Comparison of ENCODE assay signal across 8 cellular contexts in genomic region chr6:82247634-82248232, GRCh38. TPM values are rescaled to one million over a fixed set of nuclear protein-coding genes. Genes with fewer than 3 reads are reported as not detected.
A peak's percentile ranks its signal among the peaks of the same experiment; 100 is the strongest.
DNase-seq lines count a peak whose midpoint lies in the region; ATAC-seq and TF ChIP-seq lines count a peak whose summit lies in the region.

TSS of gene IBTK (minus strand) at chr6:82247744. CDS start at chr6:82240486, 7,258 bp downstream.

- no peak for TF ChIP-seq CTCF in SU-DHL-6 (IDR thresholded peaks at IDR 0.05; ENCODE audit: insufficient read depth, low read length, poor library complexity, severe bottlenecking)
- TF ChIP-seq CTCF in transverse colon (IDR thresholded peaks at IDR 0.05): no peak

- 0 out of 2 replicates have a peak, but pooled peaks cover 7% of the 10 kb centered on the region for H3K36me3 ChIP-seq in SU-DHL-6 (ENCODE audit: low read length)
- no peaks in the 10 kb centered on the region for H3K36me3 ChIP-seq in trophoblast cell (ENCODE audit: control insufficient read depth in 1 of 2, insufficient read depth in 2 of 2, low read length in 2 of 2)
- no peaks in the 10 kb centered on the region for H3K36me3 ChIP-seq in transverse colon

- peak within 1 kb of the TSS; percentile 80 for H4K91ac ChIP-seq in trophoblast cell (ENCODE audit: low read depth, low read length)

- intact Hi-C loops in Right ventricle myocardium superior (cut with DNase I): loop anchor here (10.0 kb wide), 1 partner anchor 947 kb away; the partner anchor contains the start of genes PGM3 and RWDD2A
- intact Hi-C loops in transverse colon (cut with DNase I; ENCODE audit: low total_unique reads): no loop called here

- H4K20me1 ChIP-seq in SU-DHL-6 (ENCODE audit: low read depth, low read length): no peaks in the 10 kb centered on the region

- peak within 1 kb of the TSS; percentile 57 for H2BK5ac ChIP-seq in trophoblast cell (ENCODE audit: low read depth, low read length, poor library complexity)

- no peaks in the 10 kb centered on the region for H3K9me3 Mint-ChIP-seq in activated naive CD8-positive, alpha-beta T cell treated with anti-CD3 and anti-CD28 coated beads, Interleukin-2, amount 10 ng/mL, durations not matched to agents 7 days and 5 days

- peak within 1 kb of the TSS; percentile 37 for H2BK120ac ChIP-seq in trophoblast cell (ENCODE audit: insufficient read depth, low read length, poor library complexity)

- H3K4me1 ChIP-seq in trophoblast cell (ENCODE audit: control insufficient read depth in 1 of 2, insufficient read depth in 2 of 2, low read length in 2 of 2) (peaks cover 4 to 9% of the 10 kb centered on the region in 2 experiments), transverse colon (peaks cover 15 to 40% (median 23%) of the 10 kb centered on the region in 4 donors)

- H3K4me3 ChIP-seq in SU-DHL-6 (ENCODE audit: insufficient read depth, low read length, poor library complexity, severe bottlenecking) (peak within 1 kb of the TSS; percentile 95), trophoblast cell (ENCODE audit: low read depth, low read length) (peak within 1 kb of the TSS; percentile 94), transverse colon (peak within 1 kb of the TSS; percentile 75 to 86 (median 80))

- no CpG with 5 or more reads among the region's 34 CpGs for WGBS in trophoblast cell (ENCODE audit: extremely low coverage, insufficient coverage, insufficient read length)
- WGBS in transverse colon (ENCODE audit: low coverage in 1 of 2), 2 donors: 0% methylated on average over 32 of the region's 34 CpGs; no CpG with 5 or more reads in 1 of the 2 donors

- H3K9me3 ChIP-seq in SU-DHL-6 (ENCODE audit: insufficient read depth, low read length): no peaks in the 10 kb centered on the region
- no peaks in the 10 kb centered on the region for H3K9me3 ChIP-seq in trophoblast cell (ENCODE audit: insufficient read depth, low read depth, low read length)
- H3K9me3 ChIP-seq in transverse colon: no peaks in the 10 kb centered on the region

- peak within 1 kb of the TSS; percentile 97 for H2AFZ ChIP-seq in SU-DHL-6 (ENCODE audit: low read depth, low read length, severe bottlenecking)
- peak within 1 kb of the TSS; percentile 94 for H2AFZ ChIP-seq in trophoblast cell (ENCODE audit: insufficient read depth, low read length, poor library complexity)

- H2BK12ac ChIP-seq in trophoblast cell (ENCODE audit: low read length): no peak within 1 kb of the TSS

- H3K9ac ChIP-seq in SU-DHL-6 (ENCODE audit: low read length): peak within 1 kb of the TSS; percentile 92
- peak within 1 kb of the TSS; percentile 77 for H3K9ac ChIP-seq in trophoblast cell (ENCODE audit: low read length)

- ATAC-seq in HG02678 (IDR thresholded peaks at IDR 0.05; ENCODE audit: unreplicated experiment) (peak; percentile 85), Right ventricle myocardium superior (ENCODE audit: poor library complexity) (peak; percentile 99)
- ATAC-seq in activated naive CD8-positive, alpha-beta T cell treated with anti-CD3 and anti-CD28 coated beads, Interleukin-2, amount 10 ng/mL, durations not matched to agents 7 days and 5 days (ENCODE audit: low read depth): peak; percentile 95

- H3F3A ChIP-seq in SU-DHL-6 (ENCODE audit: insufficient read depth): no peaks in the 10 kb centered on the region; the same call in 1 of the 2 replicates

- in situ Hi-C loops in transverse colon (cut with MboI; ENCODE audit: low pct_ligation_motif_present in 1 of 4, low pct_unique_long_range_greater_than_20kb in 1 of 4, low sequenced_read_pairs in 3 of 4): loop anchor here in 2 of 4 donors (25.0 kb wide), 2 partner anchors 940 to 965 kb away; partner anchors contain the start of genes PGM3 (in 1 of the 2) and RWDD2A (in 1 of the 2)

- H3K27me3 Mint-ChIP-seq in activated naive CD8-positive, alpha-beta T cell treated with anti-CD3 and anti-CD28 coated beads, Interleukin-2, amount 10 ng/mL, durations not matched to agents 7 days and 5 days: peaks cover 4% of the 10 kb centered on the region

- H3K36me3 Mint-ChIP-seq in activated naive CD8-positive, alpha-beta T cell treated with anti-CD3 and anti-CD28 coated beads, Interleukin-2, amount 10 ng/mL, durations not matched to agents 7 days and 5 days: peaks cover 20% of the 10 kb centered on the region

- TF ChIP-seq POLR2A in GM10847 (IDR thresholded peaks at IDR 0.05; ENCODE audit: extremely low read depth, insufficient read length) (peak; percentile 66), transverse colon (IDR thresholded peaks at IDR 0.05) (peak; percentile 88)

- no peak for TF ChIP-seq EP300 in transverse colon (IDR thresholded peaks at IDR 0.05; ENCODE audit: low read depth)

- peak within 1 kb of the TSS; percentile 91 for H3K27ac Mint-ChIP-seq in activated naive CD8-positive, alpha-beta T cell treated with anti-CD3 and anti-CD28 coated beads, Interleukin-2, amount 10 ng/mL, durations not matched to agents 7 days and 5 days

- H3K18ac ChIP-seq in trophoblast cell (ENCODE audit: low read length): peak within 1 kb of the TSS; percentile 61

- peak within 1 kb of the TSS; percentile 13 for H3K4ac ChIP-seq in trophoblast cell (ENCODE audit: low read depth, low read length)

- H3K23ac ChIP-seq in trophoblast cell (ENCODE audit: low read length): no peak within 1 kb of the TSS

- H3K14ac ChIP-seq in trophoblast cell (ENCODE audit: low read length): peak within 1 kb of the TSS; percentile 74

- peak within 1 kb of the TSS; percentile 93 for H4K8ac ChIP-seq in trophoblast cell (ENCODE audit: low read depth, low read length)

- peaks cover 25% of the 10 kb centered on the region for H3K4me1 Mint-ChIP-seq in activated naive CD8-positive, alpha-beta T cell treated with anti-CD3 and anti-CD28 coated beads, Interleukin-2, amount 10 ng/mL, durations not matched to agents 7 days and 5 days

- no peaks in the 10 kb centered on the region for H3K9me2 ChIP-seq in SU-DHL-6 (replicated peaks; ENCODE audit: insufficient read depth, low read length)

- H3K4me2 ChIP-seq in SU-DHL-6 (ENCODE audit: low read depth, low read length, poor library complexity, severe bottlenecking) (peak within 1 kb of the TSS; percentile 93), trophoblast cell (ENCODE audit: low read length) (peak within 1 kb of the TSS; percentile 83)

- peak within 1 kb of the TSS; percentile 95 for H3K4me3 Mint-ChIP-seq in activated naive CD8-positive, alpha-beta T cell treated with anti-CD3 and anti-CD28 coated beads, Interleukin-2, amount 10 ng/mL, durations not matched to agents 7 days and 5 days

- DNase-seq in NCI-H128 (lab: John Stamatoyannopoulos, UW; ENCODE audit: unreplicated experiment) (peak; percentile 80), Right ventricle myocardium superior (peak; percentile 96), trophoblast cell (peak; percentile 96), transverse colon (peak; percentile 96)
- peak; percentile 92 for DNase-seq in activated naive CD8-positive, alpha-beta T cell treated with anti-CD3 and anti-CD28 coated beads, Interleukin-2, amount 10 ng/mL, durations not matched to agents 7 days and 5 days

- H3K27me3 ChIP-seq in SU-DHL-6 (ENCODE audit: low read length) (no peaks in the 10 kb centered on the region), trophoblast cell (ENCODE audit: insufficient read depth, low read length) (no peaks in the 10 kb centered on the region), transverse colon (no peaks in the 10 kb centered on the region)

- POLR2A ChIA-PET in activated naive CD8-positive, alpha-beta T cell treated with anti-CD3 and anti-CD28 coated beads, Interleukin-2, amount 10 ng/mL, durations not matched to agents 7 days and 5 days (lab: Charles Lee): interaction anchor here (1.8 kb wide), 1 partner anchor 818 kb away, joined by 12 read pairs; the partner anchor contains the start of gene UBE3D

- H4K12ac ChIP-seq in trophoblast cell (ENCODE audit: low read depth, low read length): peak within 1 kb of the TSS; percentile 79

- peaks cover 46% of the 10 kb centered on the region for H3K79me2 ChIP-seq in SU-DHL-6 (ENCODE audit: insufficient read depth, low read length)
- H3K79me2 ChIP-seq in trophoblast cell (ENCODE audit: control insufficient read depth, insufficient read depth, low read length, poor library complexity): peaks cover 7% of the 10 kb centered on the region

- peak within 1 kb of the TSS; percentile 56 for H3K27ac ChIP-seq in SU-DHL-6 (ENCODE audit: low read depth, low read length)
- H3K27ac ChIP-seq in trophoblast cell (ENCODE audit: low read depth, low read length): peak within 1 kb of the TSS; percentile 84
- peak within 1 kb of the TSS; percentile 94 to 97 (median 95) for H3K27ac ChIP-seq in transverse colon

- peaks cover 6% of the 10 kb centered on the region for H3K79me1 ChIP-seq in trophoblast cell (ENCODE audit: low read length)

- H2AK5ac ChIP-seq in trophoblast cell (ENCODE audit: low read length): no peak within 1 kb of the TSS

RNA-seq across cellular contexts. Expression of gene IBTK, which starts in this region (rescaled TPM):
- 10 to 100 TPM; 24.6 to 25.3 TPM for total RNA-seq in activated naive CD8-positive, alpha-beta T cell treated with anti-CD3 and anti-CD28 coated beads, Interleukin-2, amount 10 ng/mL, durations not matched to agents 7 days and 5 days
- total RNA-seq in Right ventricle myocardium superior (25.6 TPM), transverse colon (10 to 100 TPM; 23.6 to 40.5 (median 34.4) TPM)
- 10.9 and 11.5 TPM in 2 replicates for polyA plus RNA-seq in trophoblast cell (2013)

Comparison
In these comparisons a context has a peak if more than half of its experiments do, and no peak if none do; other contexts are left out.
1. Peak in every context shown above with its lines: DNase-seq, ATAC-seq, H3K4me3 ChIP-seq and H3K27ac ChIP-seq.